ENCODE assay signal across 23 cellular contexts in the genomic region with DNA sequence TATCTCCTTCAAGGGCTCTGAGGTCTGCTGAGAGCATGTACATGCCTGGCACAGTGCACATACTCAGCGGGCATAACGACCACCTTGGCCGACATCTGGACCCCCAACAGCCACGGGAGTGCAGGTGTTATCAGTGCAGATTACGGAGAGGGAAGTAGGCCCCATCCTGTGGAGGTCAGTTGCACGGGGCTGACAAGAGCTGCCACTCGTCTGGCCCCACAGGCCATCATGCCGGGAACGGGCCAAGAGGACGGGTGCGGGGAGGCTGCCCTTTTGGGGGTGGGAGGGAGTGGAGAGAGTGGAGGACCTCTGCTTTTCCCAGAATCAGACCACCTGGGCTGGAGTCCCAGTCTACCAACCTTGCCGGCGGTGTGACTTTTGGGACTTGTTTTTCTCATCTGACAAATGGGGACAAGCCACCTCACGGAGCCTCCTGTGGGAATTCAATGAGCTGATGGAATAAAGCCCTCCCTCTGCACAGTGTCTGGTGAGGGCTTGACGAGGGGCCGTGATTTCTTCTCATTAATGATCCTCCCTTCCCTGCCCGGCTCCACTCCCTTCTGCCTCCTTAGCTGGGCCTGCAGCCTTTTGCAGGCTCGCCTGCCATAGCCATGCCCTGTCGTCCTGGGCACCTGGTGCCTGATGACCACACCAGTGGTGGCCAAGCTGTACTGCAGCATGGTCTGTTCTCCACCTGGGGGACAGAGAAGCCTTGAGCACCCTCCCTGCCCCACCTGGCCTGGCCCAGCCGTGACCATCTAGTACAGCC. TPM values are rescaled to one million over a fixed set of nuclear protein-coding genes. Genes with fewer than 3 reads are reported as not detected.
DNase-seq lines count a peak whose midpoint lies in the region; ATAC-seq and TF ChIP-seq lines count a peak whose summit lies in the region.
"Had no signal": no experiment of that assay in that cellular context is flagged by ENCODE, and none has a peak within 500 bp of the region (broad histone marks: within the 10 kb centered on the region; RNA-seq: fewer than 3 reads in every experiment).

No MANE protein-coding gene starts in this region.

- H3K4me3 ChIP-seq in Caco-2 (ENCODE audit: low read depth, low read length) = no peak overlapping the region
- no peak overlapping the region for H3K4me3 ChIP-seq in osteoblast (ENCODE audit: insufficient read depth, low read length)
- H3K4me3 ChIP-seq: skin epidermis had no signal

- H3K4me3 Mint-ChIP-seq in activated CD4-positive, alpha-beta T cell treated with anti-CD3 and anti-CD28 coated beads, Interleukin-2, amount 10 ng/mL, durations not matched to agents 7 days and 5 days = no peak overlapping the region
- no peak overlapping the region for H3K4me3 Mint-ChIP-seq in activated CD4-positive, alpha-beta T cell treated with anti-CD3 and anti-CD28 coated beads, Interleukin-2, amount 10 ng/mL, durations not matched to agents 24 days and 14 days
- H3K4me3 Mint-ChIP-seq in Caco-2 (ENCODE audit: unreplicated experiment) (no peak overlapping the region), T-helper 17 cell (no peak overlapping the region)
- H3K4me3 Mint-ChIP-seq in activated CD4-positive, alpha-beta memory T cell treated with anti-CD3 and anti-CD28 coated beads for 36 hours = no peak overlapping the region
- H3K4me3 Mint-ChIP-seq: activated naive CD4-positive, alpha-beta T cell treated with anti-CD3 and anti-CD28 coated beads, Interleukin-2, amount 50 U/mL, for 24 hours had no signal

- DNase-seq in activated CD4-positive, alpha-beta T cell treated with anti-CD3 and anti-CD28 coated beads, Interleukin-2, amount 10 ng/mL, durations not matched to agents 7 days and 5 days = no peak
- no peak for DNase-seq in activated CD4-positive, alpha-beta T cell treated with anti-CD3 and anti-CD28 coated beads, Interleukin-2, amount 10 ng/mL, durations not matched to agents 24 days and 14 days
- DNase-seq in Caco-2 (peak in 1 of 2 experiments; percentile 45), T-helper 17 cell (no peak), osteoblast (ENCODE audit: insufficient read length, low spot score, missing footprints) (peak; percentile 47), iPS-NIHi11 (ENCODE audit: low spot score) (no peak)
- no peak for DNase-seq in activated CD4-positive, alpha-beta memory T cell treated with anti-CD3 and anti-CD28 coated beads for 36 hours
- no peak for DNase-seq in effector CD4-positive, alpha-beta T cell
- DNase-seq: activated CD4-positive, alpha-beta T cell treated with anti-CD3 and anti-CD28 coated beads, Interleukin-2, amount 50 U/mL, for 1 hour; activated T-cell treated with anti-CD3 and anti-CD28 coated beads for 4 hours; C1 segment of cervical spinal cord; HCEC 1CT; MV-4-11; naive B cell; NCI-H1930; NCI-H345; NK-92 treated with Interleukin-12 subunit alpha and Interleukin-12 subunit beta, amount 100 ng/mL, for 24 hours; stimulated activated CD4-positive, alpha-beta T cell treated with anti-CD3 and anti-CD28 coated beads, Interleukin-4, amount 100 ng/mL, for 1 hour had no signal

- TF ChIP-seq CTCF in Caco-2 (IDR thresholded peaks at IDR 0.05; ENCODE audit: insufficient read depth in 1 of 2, low read depth in 1 of 2, low read length in 1 of 2, severe bottlenecking in 1 of 2, unreplicated experiment in 1 of 2) (peak in 1 of 2 experiments; percentile 28), osteoblast (IDR thresholded peaks at IDR 0.05; ENCODE audit: extremely low read depth, low read depth, low read length) (no peak)

- H3K27me3 ChIP-seq in Caco-2 (replicated peaks; ENCODE audit: control insufficient read depth, insufficient read depth, low read length) (no peaks in the 10 kb centered on the region), osteoblast (ENCODE audit: insufficient read depth, low read length) (peaks cover 31% of the 10 kb centered on the region)

- H3K9me3 ChIP-seq in Caco-2 (no peaks in the 10 kb centered on the region), T-helper 17 cell (ENCODE audit: control insufficient read depth, low read length, poor library complexity, severe bottlenecking) (no peaks in the 10 kb centered on the region), osteoblast (ENCODE audit: low read depth, low read length) (no peaks in the 10 kb centered on the region)

- no peaks in the 10 kb centered on the region for H4K20me1 ChIP-seq in osteoblast (ENCODE audit: insufficient read depth, low read length)

- H3K27ac Mint-ChIP-seq in activated CD4-positive, alpha-beta T cell treated with anti-CD3 and anti-CD28 coated beads, Interleukin-2, amount 10 ng/mL, durations not matched to agents 7 days and 5 days = peak overlapping the region; percentile 33
- H3K27ac Mint-ChIP-seq in activated CD4-positive, alpha-beta T cell treated with anti-CD3 and anti-CD28 coated beads, Interleukin-2, amount 10 ng/mL, durations not matched to agents 24 days and 14 days = no peak overlapping the region
- H3K27ac Mint-ChIP-seq in Caco-2 (ENCODE audit: unreplicated experiment) (peak overlapping the region; percentile 59), T-helper 17 cell (peak overlapping the region; percentile 16)
- no peak overlapping the region for H3K27ac Mint-ChIP-seq in activated CD4-positive, alpha-beta memory T cell treated with anti-CD3 and anti-CD28 coated beads for 36 hours

- H3K79me2 ChIP-seq in osteoblast (ENCODE audit: insufficient read depth, low read length) = peaks cover 12% of the 10 kb centered on the region

- H3K4me1 Mint-ChIP-seq in activated CD4-positive, alpha-beta T cell treated with anti-CD3 and anti-CD28 coated beads, Interleukin-2, amount 10 ng/mL, durations not matched to agents 7 days and 5 days = peaks cover 15% of the 10 kb centered on the region
- peaks cover 11% of the 10 kb centered on the region for H3K4me1 Mint-ChIP-seq in activated CD4-positive, alpha-beta T cell treated with anti-CD3 and anti-CD28 coated beads, Interleukin-2, amount 10 ng/mL, durations not matched to agents 24 days and 14 days
- H3K4me1 Mint-ChIP-seq in Caco-2 (ENCODE audit: low read depth, unreplicated experiment) (peaks cover 6% of the 10 kb centered on the region), T-helper 17 cell (peaks cover 18% of the 10 kb centered on the region)
- H3K4me1 Mint-ChIP-seq in activated CD4-positive, alpha-beta memory T cell treated with anti-CD3 and anti-CD28 coated beads for 36 hours (ENCODE audit: low read depth) = peaks cover 16% of the 10 kb centered on the region

- no TSS peak for BruUV-seq in Caco-2 (replicated peaks; lab: Mats Ljungman, UMichigan)

- intact Hi-C loops in activated CD4-positive, alpha-beta T cell treated with anti-CD3 and anti-CD28 coated beads, Interleukin-2, amount 10 ng/mL, durations not matched to agents 24 days and 14 days (cut with micrococcal nuclease) = no loop called here
- intact Hi-C loops in Caco-2 (cut with micrococcal nuclease; ENCODE audit: unreplicated experiment) = loop anchor here (1.0 to 2.0 kb wide), 2 partner anchors 40 to 86 kb away; no protein-coding TSS in a partner anchor
- intact Hi-C loops in activated CD4-positive, alpha-beta memory T cell treated with anti-CD3 and anti-CD28 coated beads for 36 hours (cut with micrococcal nuclease) = no loop called here

- H3K36me3 ChIP-seq in Caco-2 (ENCODE audit: control insufficient read depth, insufficient read depth, low read length) (no peaks in the 10 kb centered on the region), osteoblast (ENCODE audit: insufficient read depth, low read length) (no peaks in the 10 kb centered on the region)

- no peaks in the 10 kb centered on the region for H3K9me3 Mint-ChIP-seq in activated CD4-positive, alpha-beta T cell treated with anti-CD3 and anti-CD28 coated beads, Interleukin-2, amount 10 ng/mL, durations not matched to agents 7 days and 5 days
- H3K9me3 Mint-ChIP-seq in activated CD4-positive, alpha-beta T cell treated with anti-CD3 and anti-CD28 coated beads, Interleukin-2, amount 10 ng/mL, durations not matched to agents 24 days and 14 days = no peaks in the 10 kb centered on the region
- H3K9me3 Mint-ChIP-seq in Caco-2 (ENCODE audit: unreplicated experiment) = no peaks in the 10 kb centered on the region
- no peaks in the 10 kb centered on the region for H3K9me3 Mint-ChIP-seq in activated CD4-positive, alpha-beta memory T cell treated with anti-CD3 and anti-CD28 coated beads for 36 hours
- H3K9me3 Mint-ChIP-seq: activated naive CD4-positive, alpha-beta T cell treated with anti-CD3 and anti-CD28 coated beads, Interleukin-2, amount 50 U/mL, for 24 hours; naive B cell had no signal

- H3K27ac ChIP-seq in osteoblast (ENCODE audit: low read depth, low read length) = no peak overlapping the region
- H3K27ac ChIP-seq: HL-60, parathyroid adenoma, skin epidermis had no signal

- no peak overlapping the region for H3K4me2 ChIP-seq in osteoblast (ENCODE audit: insufficient read depth, low read length)

- ATAC-seq in T-helper 17 cell = no peak

- POLR2A ChIA-PET in activated CD4-positive, alpha-beta T cell treated with anti-CD3 and anti-CD28 coated beads, Interleukin-2, amount 10 ng/mL, durations not matched to agents 7 days and 5 days (lab: Charles Lee) = no interaction called here
- POLR2A ChIA-PET in Caco-2 (lab: Charles Lee) = no interaction called here
- POLR2A ChIA-PET in activated CD4-positive, alpha-beta memory T cell treated with anti-CD3 and anti-CD28 coated beads for 36 hours (lab: Charles Lee) = no interaction called here

- H2AFZ ChIP-seq in osteoblast (ENCODE audit: low read length) = no peak overlapping the region
- H2AFZ ChIP-seq: parathyroid adenoma had no signal

- H3K4me1 ChIP-seq in Caco-2 (peaks cover 7% of the 10 kb centered on the region), osteoblast (ENCODE audit: insufficient read depth, low read length) (peaks cover 7% of the 10 kb centered on the region)

- H3K27me3 Mint-ChIP-seq in activated CD4-positive, alpha-beta T cell treated with anti-CD3 and anti-CD28 coated beads, Interleukin-2, amount 10 ng/mL, durations not matched to agents 7 days and 5 days = peaks cover 15% of the 10 kb centered on the region
- H3K27me3 Mint-ChIP-seq in activated CD4-positive, alpha-beta T cell treated with anti-CD3 and anti-CD28 coated beads, Interleukin-2, amount 10 ng/mL, durations not matched to agents 24 days and 14 days = peaks cover 18% of the 10 kb centered on the region
- H3K27me3 Mint-ChIP-seq in Caco-2 (ENCODE audit: insufficient read depth, unreplicated experiment) (no peaks in the 10 kb centered on the region), T-helper 17 cell (no peaks in the 10 kb centered on the region)
- H3K27me3 Mint-ChIP-seq in activated CD4-positive, alpha-beta memory T cell treated with anti-CD3 and anti-CD28 coated beads for 36 hours = peaks cover 5% of the 10 kb centered on the region
- H3K27me3 Mint-ChIP-seq: activated naive CD4-positive, alpha-beta T cell treated with anti-CD3 and anti-CD28 coated beads, Interleukin-2, amount 50 U/mL, for 24 hours had no signal

- peaks cover 5% of the 10 kb centered on the region for H3K36me3 Mint-ChIP-seq in activated CD4-positive, alpha-beta T cell treated with anti-CD3 and anti-CD28 coated beads, Interleukin-2, amount 10 ng/mL, durations not matched to agents 7 days and 5 days (ENCODE audit: low read depth)
- peaks cover 2% of the 10 kb centered on the region for H3K36me3 Mint-ChIP-seq in activated CD4-positive, alpha-beta T cell treated with anti-CD3 and anti-CD28 coated beads, Interleukin-2, amount 10 ng/mL, durations not matched to agents 24 days and 14 days (ENCODE audit: low read depth)
- H3K36me3 Mint-ChIP-seq in Caco-2 (ENCODE audit: insufficient read depth, unreplicated experiment) = peaks cover 6% of the 10 kb centered on the region
- H3K36me3 Mint-ChIP-seq in T-helper 17 cell (ENCODE audit: low read depth) = no peaks in the 10 kb centered on the region
- H3K36me3 Mint-ChIP-seq in activated CD4-positive, alpha-beta memory T cell treated with anti-CD3 and anti-CD28 coated beads for 36 hours = peaks cover 3% of the 10 kb centered on the region
- H3K36me3 Mint-ChIP-seq: activated naive CD4-positive, alpha-beta T cell treated with anti-CD3 and anti-CD28 coated beads, Interleukin-2, amount 50 U/mL, for 24 hours; naive B cell had no signal

- CTCF ChIA-PET in activated CD4-positive, alpha-beta T cell treated with anti-CD3 and anti-CD28 coated beads, Interleukin-2, amount 10 ng/mL, durations not matched to agents 7 days and 5 days (lab: Charles Lee) = interaction anchor here (1.0 to 1.5 kb wide), 2 partner anchors 9 to 10 kb away, joined by 3 to 5 read pairs; no protein-coding TSS in a partner anchor
- CTCF ChIA-PET in Caco-2 (lab: Charles Lee) = interaction anchor here (0.6 kb wide), 1 partner anchor 376 kb away, joined by 6 read pairs; no protein-coding TSS in a partner anchor
- CTCF ChIA-PET in activated CD4-positive, alpha-beta memory T cell treated with anti-CD3 and anti-CD28 coated beads for 36 hours (lab: Charles Lee) = no interaction called here

RNA-seq across cellular contexts. Expression of a gene that starts 4.6 kb away (rescaled TPM):
- total RNA-seq in activated CD4-positive, alpha-beta T cell treated with anti-CD3 and anti-CD28 coated beads, Interleukin-2, amount 10 ng/mL, durations not matched to agents 7 days and 5 days = not detected
- total RNA-seq in activated CD4-positive, alpha-beta T cell treated with anti-CD3 and anti-CD28 coated beads, Interleukin-2, amount 10 ng/mL, durations not matched to agents 24 days and 14 days = not detected in 2 replicates
- total RNA-seq in Caco-2 (2022) (not detected in 2 replicates), T-helper 17 cell (not detected), osteoblast (not detected in 2 replicates)
- not detected for total RNA-seq in activated CD4-positive, alpha-beta memory T cell treated with anti-CD3 and anti-CD28 coated beads for 36 hours
- total RNA-seq: lung microvascular endothelial cell had no signal

RNA-seq across cellular contexts. Expression of a gene that starts 5.7 kb away (rescaled TPM):
- 100 to 1,000 TPM; 224 to 249 TPM for total RNA-seq in activated CD4-positive, alpha-beta T cell treated with anti-CD3 and anti-CD28 coated beads, Interleukin-2, amount 10 ng/mL, durations not matched to agents 7 days and 5 days
- total RNA-seq in activated CD4-positive, alpha-beta T cell treated with anti-CD3 and anti-CD28 coated beads, Interleukin-2, amount 10 ng/mL, durations not matched to agents 24 days and 14 days = 241 and 259 TPM in 2 replicates
- total RNA-seq in Caco-2 (2022) = 175 and 184 TPM in 2 replicates
- 100 to 1,000 TPM; 121 to 131 TPM for total RNA-seq in T-helper 17 cell
- 173 and 195 TPM in 2 replicates for total RNA-seq in osteoblast
- 100 to 1,000 TPM; 165 to 175 TPM for total RNA-seq in activated CD4-positive, alpha-beta memory T cell treated with anti-CD3 and anti-CD28 coated beads for 36 hours

RNA-seq across cellular contexts. Expression of a gene that starts 15.5 kb away (rescaled TPM):
- total RNA-seq in activated CD4-positive, alpha-beta T cell treated with anti-CD3 and anti-CD28 coated beads, Interleukin-2, amount 10 ng/mL, durations not matched to agents 7 days and 5 days = not detected
- not detected in 2 replicates for total RNA-seq in activated CD4-positive, alpha-beta T cell treated with anti-CD3 and anti-CD28 coated beads, Interleukin-2, amount 10 ng/mL, durations not matched to agents 24 days and 14 days
- total RNA-seq in Caco-2 (2022) (not detected in 2 replicates), T-helper 17 cell (not detected), osteoblast (not detected in 2 replicates)
- not detected for total RNA-seq in activated CD4-positive, alpha-beta memory T cell treated with anti-CD3 and anti-CD28 coated beads for 36 hours
- total RNA-seq: lung microvascular endothelial cell had no signal

RNA-seq across cellular contexts. Expression of a gene that starts 30.3 kb away (rescaled TPM):
- 100 to 1,000 TPM; 512 to 565 TPM for total RNA-seq in activated CD4-positive, alpha-beta T cell treated with anti-CD3 and anti-CD28 coated beads, Interleukin-2, amount 10 ng/mL, durations not matched to agents 7 days and 5 days
- 635 and 680 TPM in 2 replicates for total RNA-seq in activated CD4-positive, alpha-beta T cell treated with anti-CD3 and anti-CD28 coated beads, Interleukin-2, amount 10 ng/mL, durations not matched to agents 24 days and 14 days
- 332 and 382 TPM in 2 replicates for total RNA-seq in Caco-2 (2022)
- total RNA-seq in T-helper 17 cell = 1,000 to 10,000 TPM; 1,185 to 1,285 TPM
- total RNA-seq in osteoblast = 56.8 and 62.2 TPM in 2 replicates
- total RNA-seq in activated CD4-positive, alpha-beta memory T cell treated with anti-CD3 and anti-CD28 coated beads for 36 hours = 100 to 1,000 TPM; 483 to 526 TPM

RNA-seq across cellular contexts. Expression of a gene that starts 34.3 kb away (rescaled TPM):
- total RNA-seq in activated CD4-positive, alpha-beta T cell treated with anti-CD3 and anti-CD28 coated beads, Interleukin-2, amount 10 ng/mL, durations not matched to agents 7 days and 5 days = under 1 TPM; 0.27 to 0.67 TPM
- total RNA-seq in activated CD4-positive, alpha-beta T cell treated with anti-CD3 and anti-CD28 coated beads, Interleukin-2, amount 10 ng/mL, durations not matched to agents 24 days and 14 days = 10.2 and 11.8 TPM in 2 replicates
- total RNA-seq in Caco-2 (2022) (not detected in 2 replicates), T-helper 17 cell (1 to 10 TPM in 1 of 2 donors, not detected in 1; 1.6 TPM), osteoblast (not detected in 2 replicates)
- total RNA-seq in activated CD4-positive, alpha-beta memory T cell treated with anti-CD3 and anti-CD28 coated beads for 36 hours = 1 to 10 TPM; 4.7 to 6.2 TPM

Comparison
In these comparisons a context has a peak if more than half of its experiments do, and no peak if none do; other contexts are left out.
1. H3K27ac Mint-ChIP-seq: peak in activated CD4-positive, alpha-beta T cell treated with anti-CD3 and anti-CD28 coated beads, Interleukin-2, amount 10 ng/mL, durations not matched to agents 7 days and 5 days (single experiment), Caco-2 (single experiment) and T-helper 17 cell (single experiment); none in activated CD4-positive, alpha-beta T cell treated with anti-CD3 and anti-CD28 coated beads, Interleukin-2, amount 10 ng/mL, durations not matched to agents 24 days and 14 days (single experiment) and activated CD4-positive, alpha-beta memory T cell treated with anti-CD3 and anti-CD28 coated beads for 36 hours (single experiment).